19 cellular contexts compared by ENCODE assay signal in genomic region chr6:88566746-88567534, GRCh38.
DNase-seq lines count a peak whose midpoint lies in the region; ATAC-seq and TF ChIP-seq lines count a peak whose summit lies in the region.
"Had no signal": no experiment of that assay in that cellular context is flagged by ENCODE, and none has a peak within 500 bp of the region (broad histone marks: within the 10 kb centered on the region; RNA-seq: fewer than 3 reads in every experiment).

No MANE protein-coding gene starts in this region.

- no peaks in the 10 kb centered on the region for H4K20me1 ChIP-seq in osteoblast (ENCODE audit: insufficient read depth, low read length)

- H3K4me1 ChIP-seq in esophagus muscularis mucosa (peaks cover 2 to 8% (median 4%) of the 10 kb centered on the region in 4 donors), osteoblast (ENCODE audit: insufficient read depth, low read length) (no peaks in the 10 kb centered on the region)
- H3K4me1 ChIP-seq: pancreas, upper lobe of right lung had no signal

- no peaks in the 10 kb centered on the region for H3K27me3 ChIP-seq in GM06990 (replicated peaks; ENCODE audit: control insufficient read depth, insufficient read depth, low read length)
- no peaks in the 10 kb centered on the region for H3K27me3 ChIP-seq in esophagus muscularis mucosa
- no peaks in the 10 kb centered on the region for H3K27me3 ChIP-seq in osteoblast (ENCODE audit: insufficient read depth, low read length)
- H3K27me3 ChIP-seq: MG63, pancreas, upper lobe of right lung had no signal

- H2AFZ ChIP-seq in osteoblast (ENCODE audit: low read length) = no peak overlapping the region

- no peak for TF ChIP-seq CTCF in GM06990 (IDR thresholded peaks at IDR 0.05; ENCODE audit: insufficient read depth, low read length, poor library complexity, severe bottlenecking)
- no peak for TF ChIP-seq CTCF in esophagus muscularis mucosa (IDR thresholded peaks at IDR 0.05)
- no peak for TF ChIP-seq CTCF in osteoblast (IDR thresholded peaks at IDR 0.05; ENCODE audit: extremely low read depth, low read depth, low read length)

- TF ChIP-seq POLR2A in esophagus muscularis mucosa (IDR thresholded peaks at IDR 0.05; ENCODE audit: low read depth) = no peak

- H3K4me3 ChIP-seq in GM06990 (replicated peaks; ENCODE audit: low read depth, low read length) (no peak overlapping the region), esophagus muscularis mucosa (no peak overlapping the region), osteoblast (ENCODE audit: insufficient read depth, low read length) (no peak overlapping the region)
- H3K4me3 ChIP-seq: MG63, pancreas, upper lobe of right lung had no signal

- intact Hi-C loops in esophagus muscularis mucosa (cut with DNase I) = no loop called here

- DNase-seq in GM06990 (ENCODE audit: extremely low read depth, insufficient read length) (peak; percentile 25), esophagus muscularis mucosa (ENCODE audit: extremely low spot score) (peak; percentile 91), NCI-H1105 treated with DMSO at 0.1 percent for 48 hours (lab: John Stamatoyannopoulos, UW) (no peak), NCI-H1105 (lab: John Stamatoyannopoulos, UW) (no peak), osteoblast (ENCODE audit: insufficient read length, low spot score, missing footprints) (no peak)
- DNase-seq: activated CD8-positive, alpha-beta T cell treated with anti-CD3 and anti-CD28 coated beads for 36 hours; effector CD8-positive, alpha-beta T cell; MG63; NCI-H2029 treated with DMSO at 0.1 percent for 48 hours; NCI-H774; pancreas; RPMI8226; stimulated activated naive B cell treated with anti-CD40 and anti-IgM and Interleukin-4, amounts not matched to agents 10 μg/mL and 1 μg/mL and 100 μg/mL, for 72 hours; T-cell; upper lobe of right lung had no signal

- H3K79me2 ChIP-seq in osteoblast (ENCODE audit: insufficient read depth, low read length) = no peaks in the 10 kb centered on the region

- H3K27ac ChIP-seq in esophagus muscularis mucosa (replicated peaks in 1 of 4) (no peak overlapping the region), osteoblast (ENCODE audit: low read depth, low read length) (no peak overlapping the region)
- H3K27ac ChIP-seq: pancreas, upper lobe of right lung had no signal

- 75% methylated on average over 8 of the region's 8 CpGs for WGBS in esophagus muscularis mucosa

- H3K9me3 ChIP-seq in esophagus muscularis mucosa (peaks cover 0 to 5% (median 2%) of the 10 kb centered on the region in 4 donors), osteoblast (ENCODE audit: low read depth, low read length) (no peaks in the 10 kb centered on the region)
- H3K9me3 ChIP-seq: MG63, pancreas, upper lobe of right lung had no signal

- H3K4me2 ChIP-seq in osteoblast (ENCODE audit: insufficient read depth, low read length) = no peak overlapping the region

- H3K36me3 ChIP-seq in GM06990 (ENCODE audit: control insufficient read depth, insufficient read depth, low read length) (no peaks in the 10 kb centered on the region), esophagus muscularis mucosa (no peaks in the 10 kb centered on the region), osteoblast (ENCODE audit: insufficient read depth, low read length) (no peaks in the 10 kb centered on the region)
- H3K36me3 ChIP-seq: MG63, pancreas, upper lobe of right lung had no signal

- TF ChIP-seq EP300 in esophagus muscularis mucosa (IDR thresholded peaks at IDR 0.05) = no peak

- ATAC-seq in GM19035 (IDR thresholded peaks at IDR 0.05; ENCODE audit: unreplicated experiment) (peak; percentile 50), HG02798 (IDR thresholded peaks at IDR 0.05; ENCODE audit: poor library complexity, unreplicated experiment) (peak; percentile 83), GM21723 (IDR thresholded peaks at IDR 0.05; ENCODE audit: unreplicated experiment) (no peak)
- ATAC-seq: activated CD8-positive, alpha-beta T cell treated with anti-CD3 and anti-CD28 coated beads for 36 hours; left lobe of liver; pancreas; stimulated activated naive B cell treated with anti-CD40 and anti-IgM and Interleukin-4, amounts not matched to agents 10 μg/mL and 1 μg/mL and 100 μg/mL, for 72 hours; T-cell; upper lobe of right lung had no signal

Comparison
In these comparisons a context has a peak if more than half of its experiments do, and no peak if none do; other contexts are left out.
1. DNase-seq: peak in GM06990 (single experiment) and esophagus muscularis mucosa (single experiment); none in NCI-H1105 treated with DMSO at 0.1 percent for 48 hours (single experiment), NCI-H1105 (single experiment) and osteoblast (single experiment).